Comparison of ENCODE assay signal across 1 cellular context in genomic region chr1:16078925-16079656, GRCh38.
TF ChIP-seq lines count a peak whose summit lies in the region.

No MANE protein-coding gene starts in this region.

TF ChIP-seq in IMR-90, 13 proteins besides CTCF, POLR2A, EP300 and RAD21 (continued from another document):
- no peak for TF ChIP-seq ELK1 (IDR thresholded peaks at IDR 0.05; ENCODE audit: borderline replicate concordance, low read depth, low read length)
TF ChIP-seq in IMR-90: peak in this region for 2.
